ENCODE assay signal across 8 cellular contexts in the genomic region with DNA sequence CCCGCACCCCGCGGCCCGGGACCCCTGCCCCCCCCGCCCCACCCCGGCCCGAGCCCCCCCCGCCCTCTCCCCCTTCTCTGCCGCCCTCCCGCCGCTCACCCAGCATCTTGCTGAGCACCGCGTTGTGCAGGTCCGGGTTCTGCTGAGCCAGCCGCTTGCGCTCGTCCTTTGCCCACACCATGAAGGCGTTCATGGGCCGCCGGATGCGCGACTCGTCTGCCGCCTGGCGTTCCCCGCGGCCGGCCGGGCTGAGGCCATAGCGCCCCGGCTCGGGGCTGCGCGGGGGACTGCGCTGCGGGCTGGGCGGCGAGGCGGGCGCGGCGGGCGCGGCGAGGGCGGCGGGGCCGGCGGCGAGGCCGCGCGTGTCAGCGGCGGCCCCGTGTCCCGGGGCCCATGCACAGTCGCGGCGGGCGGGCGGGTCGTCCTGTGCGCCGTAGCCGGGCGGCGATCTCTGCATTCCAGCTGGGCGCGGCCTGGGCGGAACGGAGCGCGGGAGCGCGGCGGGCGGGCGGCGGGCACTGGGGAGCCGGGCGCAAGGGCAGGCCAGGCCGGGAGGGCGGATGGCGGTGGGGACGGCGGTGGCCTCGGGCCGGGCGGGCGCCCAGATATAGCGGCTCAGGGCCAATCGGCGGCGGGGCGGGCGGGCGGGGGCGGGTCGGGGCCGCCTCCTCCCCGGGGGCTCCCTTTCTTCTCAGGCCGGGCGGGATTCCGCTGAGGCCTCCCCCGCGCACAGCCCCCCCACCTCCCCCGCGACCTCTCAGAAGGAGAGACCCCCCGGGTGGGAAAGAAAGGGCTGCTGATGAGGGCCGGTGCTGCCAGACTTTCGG. TPM values are rescaled to one million over a fixed set of nuclear protein-coding genes. Genes with fewer than 3 reads are reported as not detected.
DNase-seq lines count a peak whose midpoint lies in the region; ATAC-seq and TF ChIP-seq lines count a peak whose summit lies in the region.

SOX18 (minus strand) TSS at position 580 of the 827 bp plus-strand sequence; CDS start at position 457, 123 bp downstream.

- H3K9me3 ChIP-seq in GM23248 (ENCODE audit: low read depth) (no peaks in the 10 kb centered on the region), RWPE2 (ENCODE audit: severe bottlenecking) (no peaks in the 10 kb centered on the region), endodermal cell (ENCODE audit: control insufficient read depth, low read length) (no peaks in the 10 kb centered on the region)

- H3K27me3 ChIP-seq in GM23248 (replicated peaks; ENCODE audit: insufficient read depth) (no peaks in the 10 kb centered on the region), RWPE2 (ENCODE audit: insufficient read depth, poor library complexity, severe bottlenecking) (peaks cover 49% of the 10 kb centered on the region), endodermal cell (ENCODE audit: control insufficient read depth, insufficient read depth, low read length, poor library complexity, severe bottlenecking) (peaks cover 22% of the 10 kb centered on the region)

- H3K36me3 ChIP-seq in GM23248 (ENCODE audit: low read depth) (no peaks in the 10 kb centered on the region), RWPE2 (ENCODE audit: low read depth) (no peaks in the 10 kb centered on the region), endodermal cell (ENCODE audit: control insufficient read depth, insufficient read depth, low read length) (no peaks in the 10 kb centered on the region)

- H3K27ac Mint-ChIP-seq in endodermal cell (no peak within 1 kb of the TSS), neural crest cell (ENCODE audit: unreplicated experiment) (no peak within 1 kb of the TSS)

- in situ Hi-C loops in GM23248 (cut with MboI), result no loop called here

- no peak within 1 kb of the TSS for H2AFZ ChIP-seq in GM23248

- WGBS in GM23248 (ENCODE audit: low coverage in 1 of 2, low lambda C conversion rate in 2 of 2, missing lambda C conversion rate in 2 of 2), 2 experiments, result 2 to 4% methylated on average over 28 to 68 of the region's 112 CpGs
- WGBS in endodermal cell (ENCODE audit: insufficient coverage in 1 of 2, insufficient read length in 1 of 2), 2 experiments, result 1 to 2% methylated on average over 35 to 93 of the region's 112 CpGs

- no peak within 1 kb of the TSS for H3K4me2 ChIP-seq in GM23248 (ENCODE audit: unreplicated experiment)

- H3K79me2 ChIP-seq in GM23248 (ENCODE audit: insufficient read depth), result no peaks in the 10 kb centered on the region

- H3K4me3 ChIP-seq in GM23248, result no peak within 1 kb of the TSS
- peak within 1 kb of the TSS; percentile 7 for H3K4me3 ChIP-seq in RWPE2 (ENCODE audit: severe bottlenecking)
- peak within 1 kb of the TSS; percentile 60 for H3K4me3 ChIP-seq in endodermal cell (ENCODE audit: low read length)

- TF ChIP-seq CTCF in RWPE2 (IDR thresholded peaks at IDR 0.05; ENCODE audit: poor library complexity, severe bottlenecking), result peak; percentile 21
- no peak for TF ChIP-seq CTCF in endodermal cell (conservative IDR thresholded peaks at IDR 0.05)
- TF ChIP-seq CTCF in neural crest cell (conservative IDR thresholded peaks at IDR 0.05), result no peak

- H3K9me2 ChIP-seq in GM23248 (ENCODE audit: insufficient read depth), result no peaks in the 10 kb centered on the region

- H3K4me1 Mint-ChIP-seq in endodermal cell, result peaks cover 22% of the 10 kb centered on the region
- peaks cover 2% of the 10 kb centered on the region for H3K4me1 Mint-ChIP-seq in neural crest cell

- H3K36me3 Mint-ChIP-seq in endodermal cell (ENCODE audit: low read depth) (no peaks in the 10 kb centered on the region), neural crest cell (ENCODE audit: low read depth) (no peaks in the 10 kb centered on the region)

- H3K4me1 ChIP-seq in GM23248 (ENCODE audit: insufficient read depth) (peaks cover 8% of the 10 kb centered on the region; the same call in 1 of the 2 replicates), RWPE2 (ENCODE audit: insufficient read depth, poor library complexity, severe bottlenecking) (peaks cover 9% of the 10 kb centered on the region), endodermal cell (ENCODE audit: control insufficient read depth, insufficient read depth, low read length) (peaks cover 22% of the 10 kb centered on the region)

- H3K27ac ChIP-seq in GM23248 (no peak within 1 kb of the TSS), RWPE2 (ENCODE audit: poor library complexity, severe bottlenecking) (no peak within 1 kb of the TSS), endodermal cell (ENCODE audit: low read depth, low read length) (no peak within 1 kb of the TSS)

- DNase-seq in GM23248 (peak; percentile 66), RWPE2 (ENCODE audit: low spot score) (no peak), endodermal cell (peak; percentile 82), neural crest cell (ENCODE audit: low read depth, low spot score) (no peak), NAMALWA (ENCODE audit: low spot score) (no peak)

- ATAC-seq in RWPE2 (ENCODE audit: low read depth), result peak; percentile 20
- ATAC-seq in HG02852 (IDR thresholded peaks at IDR 0.05; ENCODE audit: unreplicated experiment), result no peak
- ATAC-seq in HG03025 (IDR thresholded peaks at IDR 0.05; ENCODE audit: low FRiP score, unreplicated experiment), result no peak
- ATAC-seq in GM21367 (IDR thresholded peaks at IDR 0.05; ENCODE audit: unreplicated experiment), result no peak

- no peaks in the 10 kb centered on the region for H3F3A ChIP-seq in GM23248 (ENCODE audit: insufficient read depth)

- H3K9ac ChIP-seq in GM23248 (no peak within 1 kb of the TSS), endodermal cell (ENCODE audit: extremely low read depth, low read length, poor library complexity, severe bottlenecking) (no peak within 1 kb of the TSS)

- H3K27me3 Mint-ChIP-seq in endodermal cell (ENCODE audit: insufficient read depth), result peaks cover 49% of the 10 kb centered on the region
- peaks cover 76% of the 10 kb centered on the region for H3K27me3 Mint-ChIP-seq in neural crest cell (ENCODE audit: low read depth)

- H3K9me3 Mint-ChIP-seq in endodermal cell, result no peaks in the 10 kb centered on the region
- H3K9me3 Mint-ChIP-seq in neural crest cell, result no peaks in the 10 kb centered on the region

- no peaks in the 10 kb centered on the region for H4K20me1 ChIP-seq in GM23248 (ENCODE audit: insufficient read depth)

- H3K4me3 Mint-ChIP-seq in endodermal cell (peak within 1 kb of the TSS; percentile 52), neural crest cell (peak within 1 kb of the TSS; percentile 27)

RNA-seq across cellular contexts. Expression of gene SOX18, which starts in this region (rescaled TPM):
- total RNA-seq in GM23248 (2014; rRNA removed; shearing (Covaris generic)), result not detected in 2 replicates
- polyA plus RNA-seq in GM23248 (2016; fragmentation: Nextera tagmentation; extraction: Ambion mirVana), result not detected in 2 replicates
- total RNA-seq in endodermal cell (1 to 10 TPM; 2.3 to 2.8 TPM), neural crest cell (not detected in 2 replicates)
- 0.57 TPM for polyA plus RNA-seq in endodermal cell (2013, experiment 1 of 2)
- 0.95 TPM for polyA plus RNA-seq in endodermal cell (2013, experiment 2 of 2)

Comparison
In these comparisons a context has a peak if more than half of its experiments do, and no peak if none do; other contexts are left out.
1. Peak in DNase-seq in GM23248; RNA of the gene not detected or under 1 TPM.